Comparison of ENCODE assay signal across 1 cellular context in the genomic region with DNA sequence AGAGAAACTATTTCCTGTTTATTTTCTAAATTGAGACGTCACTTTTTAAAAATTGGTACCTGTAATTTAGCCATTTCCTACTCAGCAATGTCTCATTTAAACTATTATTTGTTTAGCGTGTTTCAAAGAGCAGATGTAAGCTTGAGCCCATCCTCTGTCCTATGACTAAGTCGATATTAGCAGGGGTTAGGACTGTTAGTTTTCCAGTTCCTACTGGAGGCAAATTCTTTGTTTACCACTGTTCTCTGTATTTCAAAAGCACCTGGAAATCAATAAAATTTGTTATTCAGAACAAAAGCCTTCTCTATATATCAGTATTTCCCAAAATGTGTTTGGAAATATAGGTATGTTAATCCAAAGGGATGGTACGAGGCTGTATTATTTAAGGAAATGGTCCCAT.
TF ChIP-seq lines count a peak whose summit lies in the region.

No MANE protein-coding gene starts in this region.

TF ChIP-seq in SK-N-SH treated with all-trans-retinoic acid at 6 μM for 48 hours, 23 proteins besides CTCF, POLR2A, EP300 and RAD21 (continued from another document):
- TF ChIP-seq, protein P1, sequence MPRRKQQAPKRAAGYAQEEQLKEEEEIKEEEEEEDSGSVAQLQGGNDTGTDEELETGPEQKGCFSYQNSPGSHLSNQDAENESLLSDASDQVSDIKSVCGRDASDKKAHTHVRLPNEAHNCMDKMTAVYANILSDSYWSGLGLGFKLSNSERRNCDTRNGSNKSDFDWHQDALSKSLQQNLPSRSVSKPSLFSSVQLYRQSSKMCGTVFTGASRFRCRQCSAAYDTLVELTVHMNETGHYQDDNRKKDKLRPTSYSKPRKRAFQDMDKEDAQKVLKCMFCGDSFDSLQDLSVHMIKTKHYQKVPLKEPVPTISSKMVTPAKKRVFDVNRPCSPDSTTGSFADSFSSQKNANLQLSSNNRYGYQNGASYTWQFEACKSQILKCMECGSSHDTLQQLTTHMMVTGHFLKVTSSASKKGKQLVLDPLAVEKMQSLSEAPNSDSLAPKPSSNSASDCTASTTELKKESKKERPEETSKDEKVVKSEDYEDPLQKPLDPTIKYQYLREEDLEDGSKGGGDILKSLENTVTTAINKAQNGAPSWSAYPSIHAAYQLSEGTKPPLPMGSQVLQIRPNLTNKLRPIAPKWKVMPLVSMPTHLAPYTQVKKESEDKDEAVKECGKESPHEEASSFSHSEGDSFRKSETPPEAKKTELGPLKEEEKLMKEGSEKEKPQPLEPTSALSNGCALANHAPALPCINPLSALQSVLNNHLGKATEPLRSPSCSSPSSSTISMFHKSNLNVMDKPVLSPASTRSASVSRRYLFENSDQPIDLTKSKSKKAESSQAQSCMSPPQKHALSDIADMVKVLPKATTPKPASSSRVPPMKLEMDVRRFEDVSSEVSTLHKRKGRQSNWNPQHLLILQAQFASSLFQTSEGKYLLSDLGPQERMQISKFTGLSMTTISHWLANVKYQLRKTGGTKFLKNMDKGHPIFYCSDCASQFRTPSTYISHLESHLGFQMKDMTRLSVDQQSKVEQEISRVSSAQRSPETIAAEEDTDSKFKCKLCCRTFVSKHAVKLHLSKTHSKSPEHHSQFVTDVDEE (CRISPR knock-in tag; IDR thresholded peaks at IDR 0.05): no peak
- TF ChIP-seq ZC3H10 (CRISPR knock-in tag; IDR thresholded peaks at IDR 0.05) (no peak), POU6F1 (CRISPR knock-in tag; IDR thresholded peaks at IDR 0.05; ENCODE audit: borderline replicate concordance, low read depth) (no peak)
